Comparison of ENCODE assay signal across 30 cellular contexts in genomic region chr4:139700568-139700967, GRCh38. TPM values are rescaled to one million over a fixed set of nuclear protein-coding genes. Genes with fewer than 3 reads are reported as not detected.
DNase-seq lines count a peak whose midpoint lies in the region; ATAC-seq, FAIRE-seq and TF ChIP-seq lines count a peak whose summit lies in the region.
"Had no signal": no experiment of that assay in that cellular context is flagged by ENCODE, and none has a peak within 500 bp of the region (broad histone marks: within the 10 kb centered on the region; RNA-seq: fewer than 3 reads in every experiment).

No MANE protein-coding gene starts in this region.

- TF ChIP-seq CTCF in GM12865 (IDR thresholded peaks at IDR 0.05; ENCODE audit: insufficient read depth, low read depth, low read length, missing control alignments) (no peak), GM12878 (IDR thresholded peaks at IDR 0.05 in 2 of 3, conservative IDR thresholded peaks at IDR 0.05 in 1 of 3; ENCODE audit: control insufficient read depth in 2 of 3, extremely low read depth in 1 of 3, insufficient read depth in 1 of 3, low read depth in 3 of 3, low read length in 3 of 3) (no peak), omental fat pad (IDR thresholded peaks at IDR 0.05) (no peak)

- 23% methylated on average over 5 of the region's 5 CpGs for WGBS in GM12878 (ENCODE audit: insufficient coverage, insufficient replicate concordance, low lambda C conversion rate, missing lambda C conversion rate)

- H4K20me1 ChIP-seq in GM12878 (ENCODE audit: control insufficient read depth, insufficient read depth), result no peaks in the 10 kb centered on the region

- no peak overlapping the region for H3K4me3 Mint-ChIP-seq in activated CD4-positive, alpha-beta T cell treated with anti-CD3 and anti-CD28 coated beads for 36 hours
- no peak overlapping the region for H3K4me3 Mint-ChIP-seq in activated CD4-positive, alpha-beta T cell treated with anti-CD3 and anti-CD28 coated beads, Interleukin-2, amount 10 ng/mL, durations not matched to agents 7 days and 5 days
- H3K4me3 Mint-ChIP-seq: CD14-positive monocyte; CD8-positive, alpha-beta memory T cell had no signal

- POLR2A ChIA-PET in activated CD4-positive, alpha-beta T cell treated with anti-CD3 and anti-CD28 coated beads for 36 hours (lab: Charles Lee), result no interaction called here
- POLR2A ChIA-PET in activated CD4-positive, alpha-beta T cell treated with anti-CD3 and anti-CD28 coated beads, Interleukin-2, amount 10 ng/mL, durations not matched to agents 7 days and 5 days (lab: Charles Lee), result no interaction called here
- POLR2A ChIA-PET in GM12878 (lab: Charles Lee), result no interaction called here

- TF ChIP-seq RAD21 in GM12878 (IDR thresholded peaks at IDR 0.05; ENCODE audit: insufficient read depth, low read depth, low read length), result no peak

- BruUV-seq in GM12878 (replicated peaks; lab: Mats Ljungman, UMichigan), result no TSS peak

- no peak for DNase-seq in activated CD4-positive, alpha-beta T cell treated with anti-CD3 and anti-CD28 coated beads for 36 hours
- DNase-seq in activated CD4-positive, alpha-beta T cell treated with anti-CD3 and anti-CD28 coated beads, Interleukin-2, amount 10 ng/mL, durations not matched to agents 7 days and 5 days, result no peak
- DNase-seq in GM12865 (ENCODE audit: low read depth), result peak; percentile 19
- no peak for DNase-seq in GM12878 (ENCODE audit: low read depth, low spot score)
- DNase-seq in NAMALWA (ENCODE audit: low spot score), result no peak
- DNase-seq in omental fat pad (ENCODE audit: low spot score), result no peak
- DNase-seq: BE2C; CD8-positive, alpha-beta memory T cell; DMS 273 treated with DMSO at 0.1 percent for 48 hours; DMS79; EL; GDM1; KBM-7; MV-4-11; NCI-H1105 treated with DMSO at 0.1 percent for 48 hours; NCI-H146; NCI-H1930; NCI-H2107; NCI-H524; NCI-H748 treated with DMSO at 0.1 percent for 48 hours; NK-92 treated with Interleukin-12 subunit alpha and Interleukin-12 subunit beta, amount 100 ng/mL, for 24 hours; PC-9; RPMI8226; SHP77 had no signal

- no peak overlapping the region for H3K27ac Mint-ChIP-seq in activated CD4-positive, alpha-beta T cell treated with anti-CD3 and anti-CD28 coated beads for 36 hours
- H3K27ac Mint-ChIP-seq in activated CD4-positive, alpha-beta T cell treated with anti-CD3 and anti-CD28 coated beads, Interleukin-2, amount 10 ng/mL, durations not matched to agents 7 days and 5 days, result no peak overlapping the region
- H3K27ac Mint-ChIP-seq: CD8-positive, alpha-beta memory T cell had no signal

- H3K4me1 ChIP-seq in GM12878 (ENCODE audit: control insufficient read depth, insufficient read depth, low read length), result no peaks in the 10 kb centered on the region
- H3K4me1 ChIP-seq: BE2C had no signal

- no peaks in the 10 kb centered on the region; the same call in 2 of the 3 replicates for H3K9me3 ChIP-seq in GM12878 (replicated peaks; ENCODE audit: control insufficient read depth, insufficient read depth, low read length)
- H3K9me3 ChIP-seq: BE2C had no signal

- in situ Hi-C loops in GM12878 (cut with MboI), result no loop called here

- no peak for TF ChIP-seq EP300 in GM12878 (IDR thresholded peaks at IDR 0.05; ENCODE audit: borderline replicate concordance in 1 of 2, control insufficient read depth in 1 of 2, low read depth in 2 of 2, low read length in 2 of 2)

- no peaks in the 10 kb centered on the region for H3K4me1 Mint-ChIP-seq in activated CD4-positive, alpha-beta T cell treated with anti-CD3 and anti-CD28 coated beads for 36 hours
- H3K4me1 Mint-ChIP-seq in activated CD4-positive, alpha-beta T cell treated with anti-CD3 and anti-CD28 coated beads, Interleukin-2, amount 10 ng/mL, durations not matched to agents 7 days and 5 days, result peaks cover 3% of the 10 kb centered on the region
- H3K4me1 Mint-ChIP-seq: CD14-positive monocyte; CD8-positive, alpha-beta memory T cell had no signal

- H3K27ac ChIP-seq in GM12878 (ENCODE audit: control insufficient read depth, insufficient read depth), result no peak overlapping the region
- H3K27ac ChIP-seq: 22Rv1, PC-9 had no signal

- H3K36me3 Mint-ChIP-seq in activated CD4-positive, alpha-beta T cell treated with anti-CD3 and anti-CD28 coated beads for 36 hours (ENCODE audit: low read depth), result peaks cover 20% of the 10 kb centered on the region
- H3K36me3 Mint-ChIP-seq in activated CD4-positive, alpha-beta T cell treated with anti-CD3 and anti-CD28 coated beads, Interleukin-2, amount 10 ng/mL, durations not matched to agents 7 days and 5 days (ENCODE audit: low read depth), result peaks cover 39% of the 10 kb centered on the region

- CTCF ChIA-PET in activated CD4-positive, alpha-beta T cell treated with anti-CD3 and anti-CD28 coated beads for 36 hours (lab: Charles Lee), result interaction anchor here (1.0 to 1.3 kb wide), 2 partner anchors 38 to 43 kb away, joined by 5 read pairs; no protein-coding TSS in a partner anchor
- CTCF ChIA-PET in activated CD4-positive, alpha-beta T cell treated with anti-CD3 and anti-CD28 coated beads, Interleukin-2, amount 10 ng/mL, durations not matched to agents 7 days and 5 days (lab: Charles Lee), result interaction anchor here (1.4 to 1.7 kb wide), 3 partner anchors 10 to 34 kb away, joined by 3 to 5 read pairs (median 4); no protein-coding TSS in a partner anchor
- CTCF ChIA-PET in GM12878 (lab: Yijun Ruan, JAX), result no interaction called here

- no peaks in the 10 kb centered on the region for H3K9me3 Mint-ChIP-seq in activated CD4-positive, alpha-beta T cell treated with anti-CD3 and anti-CD28 coated beads for 36 hours (ENCODE audit: low read depth)
- peaks cover 5% of the 10 kb centered on the region for H3K9me3 Mint-ChIP-seq in activated CD4-positive, alpha-beta T cell treated with anti-CD3 and anti-CD28 coated beads, Interleukin-2, amount 10 ng/mL, durations not matched to agents 7 days and 5 days

- TF ChIP-seq POLR2A in GM12878 (IDR thresholded peaks at IDR 0.05; ENCODE audit: low read depth, low read length), result no peak

- RAD21 ChIA-PET in GM12878 (lab: Charles Lee; ENCODE audit: unreplicated experiment), result no interaction called here

- no peak overlapping the region; the same call in 1 of the 2 replicates for H2AFZ ChIP-seq in GM12878 (ENCODE audit: control insufficient read depth, low read depth, low read length)
- H2AFZ ChIP-seq: PC-9 had no signal

- no peak overlapping the region for H3K9ac ChIP-seq in GM12878 (ENCODE audit: control insufficient read depth, insufficient read depth, low read length)

- peak; percentile 84 for ATAC-seq in activated CD4-positive, alpha-beta T cell treated with anti-CD3 and anti-CD28 coated beads for 36 hours
- ATAC-seq in HG03565 (IDR thresholded peaks at IDR 0.05; ENCODE audit: unreplicated experiment) (peak; percentile 67), GM12878 (no peak), omental fat pad (ENCODE audit: low FRiP score) (no peak), HG03439 (IDR thresholded peaks at IDR 0.05; ENCODE audit: unreplicated experiment) (no peak)
- ATAC-seq: HCT116 had no signal

- intact Hi-C loops in activated CD4-positive, alpha-beta T cell treated with anti-CD3 and anti-CD28 coated beads for 36 hours (cut with DNase I, micrococcal nuclease), result loop anchor here (2.0 to 5.0 kb wide), 2 partner anchors 42 to 43 kb away; no protein-coding TSS in a partner anchor
- intact Hi-C loops in GM12878 (cut with micrococcal nuclease; ENCODE audit: unreplicated experiment), result no loop called here

- H3K27me3 Mint-ChIP-seq in activated CD4-positive, alpha-beta T cell treated with anti-CD3 and anti-CD28 coated beads for 36 hours, result no peaks in the 10 kb centered on the region
- H3K27me3 Mint-ChIP-seq in activated CD4-positive, alpha-beta T cell treated with anti-CD3 and anti-CD28 coated beads, Interleukin-2, amount 10 ng/mL, durations not matched to agents 7 days and 5 days, result no peaks in the 10 kb centered on the region

- H3K4me2 ChIP-seq in GM12878 (ENCODE audit: control insufficient read depth, insufficient read depth), result no peak overlapping the region; the same call in 1 of the 2 replicates
- H3K4me2 ChIP-seq: PC-9 had no signal

- no peaks in the 10 kb centered on the region for H3K27me3 ChIP-seq in GM12878 (replicated peaks in 1 of 2; ENCODE audit: control insufficient read depth in 2 of 2, insufficient read depth in 2 of 2, low read length in 1 of 2)
- H3K27me3 ChIP-seq: BE2C had no signal

- FAIRE-seq in GM12878 (lab: Jason Lieb, UNC), result no peak
- FAIRE-seq: HTR-8/SVneo had no signal

- H3K4me3 ChIP-seq in GM12865 (ENCODE audit: low read depth, low read length), result no peak overlapping the region
- H3K4me3 ChIP-seq in GM12878, result no peak overlapping the region
- H3K4me3 ChIP-seq: PC-9 had no signal

- SMC1A ChIA-PET in GM12878 (lab: Charles Lee; ENCODE audit: uncharacterized antibody, unreplicated experiment), result interaction anchor here (0.5 to 0.8 kb wide), 2 partner anchors 9 to 97 kb away, joined by 3 read pairs; no protein-coding TSS in a partner anchor

- H3K79me2 ChIP-seq in GM12878 (ENCODE audit: control insufficient read depth, insufficient read depth, low read length), result no peaks in the 10 kb centered on the region

- H3K36me3 ChIP-seq in GM12878 (ENCODE audit: control insufficient read depth in 2 of 2, insufficient read depth in 2 of 2, low read length in 1 of 2), result peaks cover 0 to 1% of the 10 kb centered on the region in 2 experiments; a peak in 2 of 4 replicates
- H3K36me3 ChIP-seq: BE2C had no signal

TF ChIP-seq in GM12878, 131 proteins besides CTCF, POLR2A, EP300 and RAD21 (continues in another document):
- TF ChIP-seq JUNB (IDR thresholded peaks at IDR 0.05), result peak; percentile 31; the same call in 1 of the 2 replicates
- TF ChIP-seq TBL1XR1 (IDR thresholded peaks at IDR 0.05; ENCODE audit: low read depth, low read length), result no peak

RNA-seq across cellular contexts. Expression of gene MGST2, which starts 34.9 kb away (rescaled TPM):
- total RNA-seq in activated CD4-positive, alpha-beta T cell treated with anti-CD3 and anti-CD28 coated beads for 36 hours, result 10 to 100 TPM; 28.9 to 32.8 TPM
- total RNA-seq in activated CD4-positive, alpha-beta T cell treated with anti-CD3 and anti-CD28 coated beads, Interleukin-2, amount 10 ng/mL, durations not matched to agents 7 days and 5 days, result 10 to 100 TPM; 22.9 to 25.0 TPM
- total RNA-seq in GM12878 (2013; cell fraction: nucleolus; rRNA removed), result 11.3 and 11.7 TPM in 2 replicates
- total RNA-seq in GM12878 (2014; rRNA removed) (22.3 and 26.5 TPM in 2 replicates), GM12878 (2014; rRNA removed; fragmentation: Illumina TruSeq; extraction: Trizol) (21.7 and 23.0 TPM in 2 replicates), GM12878 (2021) (19.0 and 19.8 TPM in 2 replicates), omental fat pad (10 to 100 TPM; 24.6 to 83.1 (median 45.4) TPM)
- 22.8 TPM for polyA plus RNA-seq in GM12878 (2011; ENCODE audit: low read depth)
- polyA plus RNA-seq in GM12878 (2011; rRNA removed) (38.4 and 42.8 TPM in 2 replicates), GM12878 (2014; fragmentation: Illumina TruSeq; extraction: Trizol) (36.5 and 56.9 TPM in 2 replicates), GM12878 (2014; fragmentation: Nextera tagmentation; extraction: Ambion mirVana) (10 to 100 TPM; 36.0 to 50.1 TPM), GM12878 (2014; rRNA removed) (29.8 and 30.6 TPM in 2 replicates), GM12878 (2016; fragmentation: Nextera tagmentation; extraction: Ambion mirVana) (10 to 100 TPM; 26.7 to 31.4 TPM)
- polyA plus RNA-seq in GM12878 (2011; cell fraction: cytosol; rRNA removed), result 26.5 and 36.6 TPM in 2 replicates
- polyA plus RNA-seq in GM12878 (2011; cell fraction: nucleus; rRNA removed), result 13.5 and 14.8 TPM in 2 replicates
- polyA plus RNA-seq in GM12878 (2012), result 17.5 and 23.2 TPM in 2 replicates
- polyA minus RNA-seq in GM12878 (2011; rRNA and poly(A)+ RNA removed), result 12.4 and 18.4 TPM in 2 replicates
- polyA minus RNA-seq in GM12878 (2011; cell fraction: cytosol; rRNA and poly(A)+ RNA removed), result 2.8 and 6.2 TPM in 2 replicates
- polyA minus RNA-seq in GM12878 (2011; cell fraction: nucleus; rRNA and poly(A)+ RNA removed), result 10.4 and 14.9 TPM in 2 replicates

Comparison
In these comparisons a context has a peak if more than half of its experiments do, and no peak if none do; other contexts are left out.
1. ATAC-seq: peak in activated CD4-positive, alpha-beta T cell treated with anti-CD3 and anti-CD28 coated beads for 36 hours (single experiment) and HG03565 (single experiment); none in GM12878 (single experiment), omental fat pad (single experiment) and HG03439 (single experiment).